Comparison of ENCODE assay signal across 8 cellular contexts in genomic region chr17:77470800-77471733, GRCh38.
DNase-seq lines count a peak whose midpoint lies in the region; ATAC-seq and TF ChIP-seq lines count a peak whose summit lies in the region.

No MANE protein-coding gene starts in this region.

- peak overlapping the region; percentile 30 for H2BK5ac ChIP-seq in mesendoderm (ENCODE audit: low read length)

- H3K9me3 ChIP-seq in A673 (ENCODE audit: low read depth, low read length, poor library complexity, severe bottlenecking) (no peaks in the 10 kb centered on the region), KOPT-K1 (ENCODE audit: insufficient read depth, low read length, poor library complexity, severe bottlenecking) (no peaks in the 10 kb centered on the region)

- H3K56ac ChIP-seq in mesendoderm (ENCODE audit: low read length): peak overlapping the region; percentile 87

- BruUV-seq in A673 (replicated peaks; lab: Mats Ljungman, UMichigan): no TSS peak

- H3K18ac ChIP-seq in mesendoderm (ENCODE audit: low read length): peak overlapping the region; percentile 82

- ATAC-seq in central memory CD8-positive, alpha-beta T cell (replicated peaks; ENCODE audit: extremely low read depth, poor library complexity, severe bottlenecking): no peak

- TF ChIP-seq CTCF in A673 (conservative IDR thresholded peaks at IDR 0.05; ENCODE audit: low read depth, low read length) (no peak), GM13976 (IDR thresholded peaks at IDR 0.05; ENCODE audit: borderline replicate concordance, control extremely low read depth, extremely low read depth, insufficient read depth, missing control alignments) (no peak)

- peaks cover 88% of the 10 kb centered on the region for H3K4me1 Mint-ChIP-seq in central memory CD8-positive, alpha-beta T cell

- intact Hi-C loops in A673 (cut with micrococcal nuclease; ENCODE audit: unreplicated experiment): loop anchor here (5.0 kb wide), 1 partner anchor 34 kb away; no protein-coding TSS in a partner anchor

- POLR2A ChIA-PET in A673 (lab: Charles Lee; ENCODE audit: low non-redundant PET): interaction anchor here (0.6 kb wide), 1 partner anchor 502 kb away, joined by 3 read pairs; no protein-coding TSS in a partner anchor

- no peaks in the 10 kb centered on the region for H3K27me3 Mint-ChIP-seq in central memory CD8-positive, alpha-beta T cell

- CTCF ChIA-PET in A673 (lab: Charles Lee): no interaction called here

- peak overlapping the region; percentile 56 for H3K9ac ChIP-seq in mesendoderm (ENCODE audit: low read length)

- no peak overlapping the region for H2BK120ac ChIP-seq in mesendoderm (ENCODE audit: low read depth, low read length)

- H3K27me3 ChIP-seq in A673 (replicated peaks; ENCODE audit: insufficient read depth, low read depth, low read length, poor library complexity): no peaks in the 10 kb centered on the region
- no peaks in the 10 kb centered on the region for H3K27me3 ChIP-seq in mesendoderm (ENCODE audit: insufficient read depth, low read length, poor library complexity)

- H3K36me3 ChIP-seq in A673 (ENCODE audit: insufficient read depth, low read length, poor library complexity, severe bottlenecking) (no peaks in the 10 kb centered on the region), KOPT-K1 (ENCODE audit: insufficient read depth, low read length) (peaks cover 98% of the 10 kb centered on the region), mesendoderm (ENCODE audit: control insufficient read depth, insufficient read depth, low read length) (no peaks in the 10 kb centered on the region)

- H3K4me2 ChIP-seq in mesendoderm (ENCODE audit: low read length): peak overlapping the region; percentile 9

- H4K8ac ChIP-seq in mesendoderm (ENCODE audit: low read depth, low read length): no peak overlapping the region

- H3K4me3 ChIP-seq in A673 (ENCODE audit: low read depth, low read length, poor library complexity, severe bottlenecking): peak overlapping the region; percentile 34
- H3K4me3 ChIP-seq in mesendoderm (ENCODE audit: low read length): no peak overlapping the region

- H3K4ac ChIP-seq in mesendoderm (ENCODE audit: low read depth, low read length): peak overlapping the region; percentile 49

- no peak overlapping the region for H3K23ac ChIP-seq in mesendoderm (ENCODE audit: low read length)

- peak; percentile 76 for DNase-seq in A673 (ENCODE audit: low spot score)
- no peak for DNase-seq in central memory CD8-positive, alpha-beta T cell (ENCODE audit: low spot score in 2 of 2)
- peak; percentile 97 for DNase-seq in mesendoderm
- DNase-seq in GM13976 (ENCODE audit: low spot score): no peak
- no peak for DNase-seq in KBM-7
- DNase-seq in NCI-H524 (lab: John Stamatoyannopoulos, UW): no peak
- DNase-seq in HCEC 1CT: no peak

- peaks cover 32% of the 10 kb centered on the region for H3K79me1 ChIP-seq in mesendoderm (ENCODE audit: low read length)

- peak overlapping the region; percentile 77 for H3K4me3 Mint-ChIP-seq in central memory CD8-positive, alpha-beta T cell

- no peak overlapping the region for H3K27ac Mint-ChIP-seq in central memory CD8-positive, alpha-beta T cell (ENCODE audit: low read depth)

- H2BK15ac ChIP-seq in mesendoderm (replicated peaks; ENCODE audit: low read depth): no peak overlapping the region

- H3K9me3 Mint-ChIP-seq in central memory CD8-positive, alpha-beta T cell: no peaks in the 10 kb centered on the region

- peaks cover 64% of the 10 kb centered on the region for H3K79me2 ChIP-seq in mesendoderm (ENCODE audit: control insufficient read depth, insufficient read depth, low read length)

- no peak overlapping the region for H4K5ac ChIP-seq in mesendoderm (ENCODE audit: low read length)

- in situ Hi-C loops in GM13976 (cut with MboI; ENCODE audit: low sequenced_read_pairs, unreplicated experiment): no loop called here
- in situ Hi-C loops in KBM-7 (cut with MboI; ENCODE audit: low pct_unique_long_range_greater_than_20kb, low sequenced_read_pairs): no loop called here

- H2AK5ac ChIP-seq in mesendoderm (ENCODE audit: low read length): peak overlapping the region; percentile 17

- H3K4me1 ChIP-seq in A673 (ENCODE audit: insufficient read depth, low read length, poor library complexity, severe bottlenecking) (peaks cover 62% of the 10 kb centered on the region), mesendoderm (ENCODE audit: control insufficient read depth, low read depth, low read length) (peaks cover 34% of the 10 kb centered on the region)

- H3K36me3 Mint-ChIP-seq in central memory CD8-positive, alpha-beta T cell (ENCODE audit: insufficient read depth): peaks cover 37% of the 10 kb centered on the region

- WGBS in mesendoderm (ENCODE audit: extremely low coverage, insufficient coverage, low lambda C conversion rate): no CpG with 5 or more reads among the region's 9 CpGs

- H3K27ac ChIP-seq in A673 (ENCODE audit: low read depth, low read length, poor library complexity, severe bottlenecking): peak overlapping the region; percentile 99
- peak overlapping the region; percentile 28 for H3K27ac ChIP-seq in KOPT-K1 (ENCODE audit: low read depth, low read length, poor library complexity, severe bottlenecking)
- peak overlapping the region; percentile 98 for H3K27ac ChIP-seq in mesendoderm (ENCODE audit: low read depth, low read length)

Comparison
In these comparisons a context has a peak if more than half of its experiments do, and no peak if none do; other contexts are left out.
1. DNase-seq: peak in A673 (single experiment) and mesendoderm (single experiment); none in central memory CD8-positive, alpha-beta T cell (0 of 2), GM13976 (single experiment), KBM-7 (single experiment), NCI-H524 (0 of 2) and HCEC 1CT (single experiment).
2. H3K27ac ChIP-seq: peak in every context shown above with its lines; median percentile 99 in A673; 98 in mesendoderm; 28 in KOPT-K1.